ENCODE assay signal across 13 cellular contexts in genomic region chr11:15971215-15971546, GRCh38.
DNase-seq lines count a peak whose midpoint lies in the region; ATAC-seq, FAIRE-seq and TF ChIP-seq lines count a peak whose summit lies in the region.
"Had no signal": no experiment of that assay in that cellular context is flagged by ENCODE, and none has a peak within 500 bp of the region (broad histone marks: within the 10 kb centered on the region; RNA-seq: fewer than 3 reads in every experiment).

No MANE protein-coding gene starts in this region.

- intact Hi-C loops in esophagus squamous epithelium (cut with DNase I), result no loop called here
- intact Hi-C loops in gastrocnemius medialis (cut with DNase I; ENCODE audit: low total_unique reads), result loop anchor here (2.0 to 10.0 kb wide), 3 partner anchors 316 to 1731 kb away; no protein-coding TSS in a partner anchor
- intact Hi-C loops in activated CD4-positive, alpha-beta memory T cell treated with anti-CD3 and anti-CD28 coated beads for 36 hours (cut with micrococcal nuclease), result no loop called here

- no peak overlapping the region for H3K4me3 Mint-ChIP-seq in HFFc6
- no peak overlapping the region for H3K4me3 Mint-ChIP-seq in activated naive CD8-positive, alpha-beta T cell treated with anti-CD3 and anti-CD28 coated beads for 36 hours
- no peak overlapping the region for H3K4me3 Mint-ChIP-seq in activated CD4-positive, alpha-beta memory T cell treated with anti-CD3 and anti-CD28 coated beads for 36 hours

- POLR2A ChIA-PET in RWPE1 (lab: Yijun Ruan, JAX; ENCODE audit: low non-redundant PET), result no interaction called here
- POLR2A ChIA-PET in activated CD4-positive, alpha-beta memory T cell treated with anti-CD3 and anti-CD28 coated beads for 36 hours (lab: Charles Lee), result no interaction called here

- peak overlapping the region; percentile 26; the same call in 1 of the 2 replicates for H3K27ac ChIP-seq in RWPE1
- peak overlapping the region in 3 of 4 donors; percentile 85 to 94 (median 88) for H3K27ac ChIP-seq in esophagus squamous epithelium
- H3K27ac ChIP-seq in gastrocnemius medialis, result peak overlapping the region; percentile 84 to 95 (median 92)

- TF ChIP-seq POLR2A in esophagus squamous epithelium (IDR thresholded peaks at IDR 0.05) (no peak), gastrocnemius medialis (IDR thresholded peaks at IDR 0.05) (no peak)

- TF ChIP-seq CTCF in HFFc6 (IDR thresholded peaks at IDR 0.05) (no peak), RWPE1 (conservative IDR thresholded peaks at IDR 0.05; ENCODE audit: low read depth) (no peak), esophagus squamous epithelium (IDR thresholded peaks at IDR 0.05) (no peak), gastrocnemius medialis (IDR thresholded peaks at IDR 0.05 in 4 of 5, conservative IDR thresholded peaks at IDR 0.05 in 1 of 5) (no peak)

- H3K27me3 ChIP-seq in esophagus squamous epithelium, result no peaks in the 10 kb centered on the region
- no peaks in the 10 kb centered on the region for H3K27me3 ChIP-seq in gastrocnemius medialis

- in situ Hi-C loops in gastrocnemius medialis (cut with MboI; ENCODE audit: low sequenced_read_pairs in 4 of 4), result loop anchor here in 1 of 4 donors (25.0 kb wide), 1 partner anchor 641 kb away; no protein-coding TSS in a partner anchor

- no peaks in the 10 kb centered on the region; the same call in 1 of the 2 replicates for H3K27me3 Mint-ChIP-seq in HFFc6 (ENCODE audit: insufficient read depth)
- H3K27me3 Mint-ChIP-seq in activated naive CD8-positive, alpha-beta T cell treated with anti-CD3 and anti-CD28 coated beads for 36 hours, result no peaks in the 10 kb centered on the region
- no peaks in the 10 kb centered on the region for H3K27me3 Mint-ChIP-seq in activated CD4-positive, alpha-beta memory T cell treated with anti-CD3 and anti-CD28 coated beads for 36 hours

- peak in 1 of 2 donors; percentile 64 for ATAC-seq in gastrocnemius medialis

- no peaks in the 10 kb centered on the region for H3K36me3 ChIP-seq in esophagus squamous epithelium
- H3K36me3 ChIP-seq in gastrocnemius medialis, result no peaks in the 10 kb centered on the region

- H3K4me3 ChIP-seq in esophagus squamous epithelium, result no peak overlapping the region
- no peak overlapping the region for H3K4me3 ChIP-seq in gastrocnemius medialis

- H3K9me3 ChIP-seq in esophagus squamous epithelium (no peaks in the 10 kb centered on the region), gastrocnemius medialis (no peaks in the 10 kb centered on the region)

- WGBS in esophagus squamous epithelium, 2 donors, result no CpG with 5 or more reads among the region's 2 CpGs

- H3K4me1 Mint-ChIP-seq in HFFc6 (ENCODE audit: low read depth), result peaks cover 36% of the 10 kb centered on the region
- peaks cover 2% of the 10 kb centered on the region for H3K4me1 Mint-ChIP-seq in activated naive CD8-positive, alpha-beta T cell treated with anti-CD3 and anti-CD28 coated beads for 36 hours
- H3K4me1 Mint-ChIP-seq in activated CD4-positive, alpha-beta memory T cell treated with anti-CD3 and anti-CD28 coated beads for 36 hours (ENCODE audit: low read depth), result no peaks in the 10 kb centered on the region

- H3K36me3 Mint-ChIP-seq in HFFc6 (ENCODE audit: low read depth), result no peaks in the 10 kb centered on the region
- H3K36me3 Mint-ChIP-seq in activated naive CD8-positive, alpha-beta T cell treated with anti-CD3 and anti-CD28 coated beads for 36 hours, result no peaks in the 10 kb centered on the region
- H3K36me3 Mint-ChIP-seq in activated CD4-positive, alpha-beta memory T cell treated with anti-CD3 and anti-CD28 coated beads for 36 hours, result no peaks in the 10 kb centered on the region

- DNase-seq in HFFc6 (no peak), RWPE1 (ENCODE audit: low spot score) (no peak), esophagus squamous epithelium (lab: John Stamatoyannopoulos, UW) (no peak), gastrocnemius medialis (peak; percentile 32 to 82), urothelium cell line (ENCODE audit: low spot score) (no peak)
- no peak for DNase-seq in activated naive CD8-positive, alpha-beta T cell treated with anti-CD3 and anti-CD28 coated beads for 36 hours
- DNase-seq in activated CD4-positive, alpha-beta memory T cell treated with anti-CD3 and anti-CD28 coated beads for 36 hours, result no peak
- DNase-seq: COR-L47, KBM-7, NCI-H1092, NCI-H2081 treated with DMSO at 0.1 percent for 48 hours had no signal

- H3K4me1 ChIP-seq in esophagus squamous epithelium, result peaks cover 30 to 48% (median 31%) of the 10 kb centered on the region in 3 donors
- H3K4me1 ChIP-seq in gastrocnemius medialis, result peaks cover 39 to 44% of the 10 kb centered on the region in 2 donors

- H3K27ac Mint-ChIP-seq in HFFc6, result peak overlapping the region; percentile 30; the same call in 1 of the 2 replicates
- no peak overlapping the region for H3K27ac Mint-ChIP-seq in activated naive CD8-positive, alpha-beta T cell treated with anti-CD3 and anti-CD28 coated beads for 36 hours
- H3K27ac Mint-ChIP-seq in activated CD4-positive, alpha-beta memory T cell treated with anti-CD3 and anti-CD28 coated beads for 36 hours, result no peak overlapping the region

- no peak for FAIRE-seq in urothelium cell line (lab: Jason Lieb, UNC)
- FAIRE-seq: GM12892, H1 had no signal

- CTCF ChIA-PET in RWPE1 (lab: Yijun Ruan, JAX), result interaction anchor here (0.6 kb wide), 2 partner anchors 17 to 77 kb away, joined by 3 to 4 read pairs; no protein-coding TSS in a partner anchor
- CTCF ChIA-PET in activated CD4-positive, alpha-beta memory T cell treated with anti-CD3 and anti-CD28 coated beads for 36 hours (lab: Charles Lee), result no interaction called here

- no peaks in the 10 kb centered on the region for H3K9me3 Mint-ChIP-seq in HFFc6
- no peaks in the 10 kb centered on the region for H3K9me3 Mint-ChIP-seq in activated naive CD8-positive, alpha-beta T cell treated with anti-CD3 and anti-CD28 coated beads for 36 hours
- H3K9me3 Mint-ChIP-seq in activated CD4-positive, alpha-beta memory T cell treated with anti-CD3 and anti-CD28 coated beads for 36 hours, result no peaks in the 10 kb centered on the region

Comparison
In these comparisons a context has a peak if more than half of its experiments do, and no peak if none do; other contexts are left out.
1. DNase-seq: peak in gastrocnemius medialis (2 of 2); none in HFFc6 (single experiment), RWPE1 (single experiment), esophagus squamous epithelium (single experiment), activated naive CD8-positive, alpha-beta T cell treated with anti-CD3 and anti-CD28 coated beads for 36 hours (single experiment), activated CD4-positive, alpha-beta memory T cell treated with anti-CD3 and anti-CD28 coated beads for 36 hours (single experiment) and urothelium cell line (single experiment).
2. H3K27ac ChIP-seq: peak in every context shown above with its lines; median percentile 92 in gastrocnemius medialis; 88 in esophagus squamous epithelium; 26 in RWPE1.